Comparison of ENCODE assay signal across 3 cellular contexts in genomic region chr12:16088421-16088820, GRCh38.
TF ChIP-seq lines count a peak whose summit lies in the region.

No MANE protein-coding gene starts in this region.

TF ChIP-seq in HepG2, 621 proteins besides CTCF, POLR2A, EP300 and RAD21:
- no peak for TF ChIP-seq ZNF646 (CRISPR knock-in tag; IDR thresholded peaks at IDR 0.05)
- TF ChIP-seq MAFF (IDR thresholded peaks at IDR 0.05; ENCODE audit: low read depth, low read length): peak; percentile 37; the same call in 1 of the 2 replicates
- peak; percentile 27 to 65; a peak in 2 of 4 replicates for TF ChIP-seq MAFK (conservative IDR thresholded peaks at IDR 0.05 in 1 of 2, IDR thresholded peaks at IDR 0.05 in 1 of 2; ENCODE audit: low read length in 2 of 2)

TF ChIP-seq in A549, 52 proteins besides CTCF, POLR2A, EP300 and RAD21:
- TF ChIP-seq MAFK (IDR thresholded peaks at IDR 0.05; ENCODE audit: partially characterized antibody) (peak; percentile 50), RNF2 (IDR thresholded peaks at IDR 0.05; ENCODE audit: borderline replicate concordance, low read depth) (no peak), TP53 (CRISPR knock-in tag; IDR thresholded peaks at IDR 0.05) (no peak), KDM1A (IDR thresholded peaks at IDR 0.05; ENCODE audit: low read depth) (no peak)
- TF ChIP-seq, protein P1, sequence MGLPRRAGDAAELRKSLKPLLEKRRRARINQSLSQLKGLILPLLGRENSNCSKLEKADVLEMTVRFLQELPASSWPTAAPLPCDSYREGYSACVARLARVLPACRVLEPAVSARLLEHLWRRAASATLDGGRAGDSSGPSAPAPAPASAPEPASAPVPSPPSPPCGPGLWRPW (IDR thresholded peaks at IDR 0.05): no peak
TF ChIP-seq in A549: peak in this region for 1.

TF ChIP-seq in IMR-90, 13 proteins besides CTCF, POLR2A, EP300 and RAD21:
- no peak for TF ChIP-seq ELK1 (IDR thresholded peaks at IDR 0.05; ENCODE audit: borderline replicate concordance, low read depth, low read length)
- TF ChIP-seq CHD1 (IDR thresholded peaks at IDR 0.05; ENCODE audit: low read depth, low read length): no peak
- no peak for TF ChIP-seq MXI1 (IDR thresholded peaks at IDR 0.05; ENCODE audit: borderline replicate concordance, low read depth, low read length)
- peak; percentile 39; the same call in 1 of the 2 replicates for TF ChIP-seq MAFK (IDR thresholded peaks at IDR 0.05; ENCODE audit: low read depth, low read length)
- TF ChIP-seq BHLHE40 (IDR thresholded peaks at IDR 0.05; ENCODE audit: low read depth, low read length): no peak
- TF ChIP-seq RFX5 (IDR thresholded peaks at IDR 0.05; ENCODE audit: low read depth, low read length): no peak
- TF ChIP-seq RCOR1 (IDR thresholded peaks at IDR 0.05; ENCODE audit: insufficient replicate concordance, low read length): no peak
- TF ChIP-seq, protein P2, sequence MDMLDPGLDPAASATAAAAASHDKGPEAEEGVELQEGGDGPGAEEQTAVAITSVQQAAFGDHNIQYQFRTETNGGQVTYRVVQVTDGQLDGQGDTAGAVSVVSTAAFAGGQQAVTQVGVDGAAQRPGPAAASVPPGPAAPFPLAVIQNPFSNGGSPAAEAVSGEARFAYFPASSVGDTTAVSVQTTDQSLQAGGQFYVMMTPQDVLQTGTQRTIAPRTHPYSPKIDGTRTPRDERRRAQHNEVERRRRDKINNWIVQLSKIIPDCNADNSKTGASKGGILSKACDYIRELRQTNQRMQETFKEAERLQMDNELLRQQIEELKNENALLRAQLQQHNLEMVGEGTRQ (IDR thresholded peaks at IDR 0.05; ENCODE audit: low read depth, low read length): no peak
- no peak for TF ChIP-seq FOS (IDR thresholded peaks at IDR 0.05; ENCODE audit: low read depth, low read length)
